10 cellular contexts compared by ENCODE assay signal in the genomic region with DNA sequence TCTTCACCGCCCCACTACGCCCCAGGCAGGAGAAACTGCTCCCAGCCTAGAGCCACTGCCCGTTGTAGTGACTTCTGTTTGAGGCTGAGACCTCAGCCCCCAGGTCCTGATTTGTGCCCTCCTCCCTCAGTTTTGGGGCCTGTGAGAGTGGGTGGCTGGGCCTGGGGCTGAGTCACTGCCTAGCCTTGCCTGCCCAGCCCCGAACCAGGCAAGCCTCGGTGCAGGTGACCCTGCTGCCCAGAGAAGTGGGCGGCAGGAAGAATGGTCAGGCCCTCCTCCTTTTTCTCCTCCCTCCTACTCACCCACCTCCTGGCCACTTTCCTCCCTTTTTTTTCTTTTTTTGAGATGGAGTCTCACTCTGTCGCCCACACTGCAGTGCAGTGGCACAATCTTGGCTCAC.
DNase-seq lines count a peak whose midpoint lies in the region; ATAC-seq, FAIRE-seq and TF ChIP-seq lines count a peak whose summit lies in the region.
"Had no signal": no experiment of that assay in that cellular context is flagged by ENCODE, and none has a peak within 500 bp of the region (broad histone marks: within the 10 kb centered on the region; RNA-seq: fewer than 3 reads in every experiment).

No MANE protein-coding gene starts in this region.

- WGBS in spleen, 5 donors: 68 to 81% (median 72%) methylated on average over 7 of the region's 7 CpGs
- WGBS in ovary, 3 donors: 75 to 77% (median 75%) methylated on average over 7 of the region's 7 CpGs

- TF ChIP-seq POLR2A in spleen (IDR thresholded peaks at IDR 0.05) (no peak), ovary (IDR thresholded peaks at IDR 0.05) (no peak)

- H3K27me3 Mint-ChIP-seq in T-helper 17 cell: no peaks in the 10 kb centered on the region
- H3K27me3 Mint-ChIP-seq in immature natural killer cell (ENCODE audit: low read depth in 3 of 3): peaks cover 6 to 17% (median 12%) of the 10 kb centered on the region in 3 donors

- no peak for FAIRE-seq in HTR-8/SVneo (lab: Jason Lieb, UNC)

- H3K4me1 Mint-ChIP-seq in T-helper 17 cell: peaks cover 45% of the 10 kb centered on the region
- H3K4me1 Mint-ChIP-seq in immature natural killer cell: peaks cover 47 to 55% of the 10 kb centered on the region in 2 donors

- no peak for TF ChIP-seq EP300 in ovary (IDR thresholded peaks at IDR 0.05)

- H3K9me3 ChIP-seq in T-helper 17 cell (ENCODE audit: control insufficient read depth, low read length, poor library complexity, severe bottlenecking) (no peaks in the 10 kb centered on the region), spleen (no peaks in the 10 kb centered on the region), ovary (no peaks in the 10 kb centered on the region)

- H3K4me1 ChIP-seq in spleen (peaks cover 24 to 83% (median 40%) of the 10 kb centered on the region in 6 donors), ovary (ENCODE audit: insufficient read depth) (peaks cover 14% of the 10 kb centered on the region)

- TF ChIP-seq CTCF in GM13976 (IDR thresholded peaks at IDR 0.05; ENCODE audit: borderline replicate concordance, control extremely low read depth, extremely low read depth, insufficient read depth, missing control alignments): no peak
- TF ChIP-seq CTCF in spleen (IDR thresholded peaks at IDR 0.05 in 8 of 11, conservative IDR thresholded peaks at IDR 0.05 in 3 of 11): no peak
- no peak for TF ChIP-seq CTCF in ovary (IDR thresholded peaks at IDR 0.05)

- H3K36me3 Mint-ChIP-seq in T-helper 17 cell (ENCODE audit: low read depth) (no peaks in the 10 kb centered on the region), immature natural killer cell (no peaks in the 10 kb centered on the region)

- in situ Hi-C loops in GM13976 (cut with MboI; ENCODE audit: low sequenced_read_pairs, unreplicated experiment): no loop called here

- no peaks in the 10 kb centered on the region for H3K36me3 ChIP-seq in spleen
- H3K36me3 ChIP-seq in ovary: no peaks in the 10 kb centered on the region

- DNase-seq in GM13976 (ENCODE audit: low spot score): peak; percentile 27
- no peak for DNase-seq in T-helper 17 cell
- no peak for DNase-seq in immature natural killer cell
- no peak for DNase-seq in spleen
- no peak for DNase-seq in NCI-H2196 (lab: John Stamatoyannopoulos, UW; ENCODE audit: unreplicated experiment)
- DNase-seq in NCI-H526 (lab: John Stamatoyannopoulos, UW): no peak
- DNase-seq in HTR-8/SVneo (ENCODE audit: insufficient read length, low spot score): no peak
- DNase-seq in ovary: no peak
- DNase-seq: hippocampal formation, KG1 had no signal

- intact Hi-C loops in spleen (cut with DNase I; ENCODE audit: low total_unique reads): no loop called here
- intact Hi-C loops in ovary (cut with DNase I): no loop called here

- no peak for ATAC-seq in T-helper 17 cell

- H3K27ac Mint-ChIP-seq in T-helper 17 cell (peak overlapping the region; percentile 99), immature natural killer cell (peak overlapping the region; percentile 95 to 98 (median 96))

- H3K27ac ChIP-seq in spleen: peak overlapping the region; percentile 53 to 94 (median 90)
- no peak overlapping the region for H3K27ac ChIP-seq in ovary

- H3K4me3 Mint-ChIP-seq in T-helper 17 cell (peak overlapping the region; percentile 92), immature natural killer cell (peak overlapping the region; percentile 55 to 77 (median 76))

- H3K4me3 ChIP-seq in spleen: peak overlapping the region in 1 of 8 donors; percentile 31
- no peak overlapping the region for H3K4me3 ChIP-seq in ovary

- peaks cover 0 to 2% (median 0%) of the 10 kb centered on the region in 6 donors for H3K9me3 Mint-ChIP-seq in immature natural killer cell

- H3K27me3 ChIP-seq in spleen (replicated peaks in 1 of 7) (no peaks in the 10 kb centered on the region), ovary (no peaks in the 10 kb centered on the region)

Comparison
In these comparisons a context has a peak if more than half of its experiments do, and no peak if none do; other contexts are left out.
1. H3K27ac ChIP-seq: peak in spleen (8 of 8); none in ovary (0 of 2).